ENCODE assay signal across 9 cellular contexts in genomic region chr7:128166603-128167315, GRCh38.
DNase-seq lines count a peak whose midpoint lies in the region; ATAC-seq and TF ChIP-seq lines count a peak whose summit lies in the region.
"Had no signal": no experiment of that assay in that cellular context is flagged by ENCODE, and none has a peak within 500 bp of the region (broad histone marks: within the 10 kb centered on the region; RNA-seq: fewer than 3 reads in every experiment).

No MANE protein-coding gene starts in this region.

- H3K9me3 Mint-ChIP-seq in endodermal cell = no peaks in the 10 kb centered on the region

- H3K36me3 ChIP-seq in PC-3 (ENCODE audit: low read depth, low read length) (no peaks in the 10 kb centered on the region), endodermal cell (ENCODE audit: control insufficient read depth, insufficient read depth, low read length) (no peaks in the 10 kb centered on the region), neural cell (ENCODE audit: insufficient read depth, low read length) (no peaks in the 10 kb centered on the region), Karpas-422 (ENCODE audit: insufficient read depth, low read length) (no peaks in the 10 kb centered on the region)

- peak overlapping the region; percentile 62 for H3K4me3 ChIP-seq in PC-3 (ENCODE audit: low read length)
- H3K4me3 ChIP-seq in endodermal cell (ENCODE audit: low read length) = peak overlapping the region; percentile 71
- peak overlapping the region; percentile 94 for H3K4me3 ChIP-seq in neural cell (ENCODE audit: low read length)
- H3K4me3 ChIP-seq in Karpas-422 (ENCODE audit: low read length) = no peak overlapping the region

- intact Hi-C loops in PC-3 (cut with micrococcal nuclease) = no loop called here

- POLR2A ChIA-PET in PC-3 (lab: Charles Lee; ENCODE audit: unreplicated experiment) = no interaction called here

- no peak overlapping the region for H3K27ac ChIP-seq in PC-3 (ENCODE audit: low read length)
- no peak overlapping the region for H3K27ac ChIP-seq in endodermal cell (ENCODE audit: low read depth, low read length)
- peak overlapping the region; percentile 84 for H3K27ac ChIP-seq in neural cell (ENCODE audit: low read length)
- no peak overlapping the region for H3K27ac ChIP-seq in Karpas-422 (ENCODE audit: low read length)

- TF ChIP-seq CTCF in PC-3 (conservative IDR thresholded peaks at IDR 0.05; ENCODE audit: low read depth, low read length) (no peak), endodermal cell (conservative IDR thresholded peaks at IDR 0.05) (no peak), neural cell (IDR thresholded peaks at IDR 0.05; ENCODE audit: poor library complexity, severe bottlenecking) (no peak)

- H3K4me1 ChIP-seq in PC-3 (ENCODE audit: insufficient read depth, low read length) = peaks cover 25% of the 10 kb centered on the region
- H3K4me1 ChIP-seq in endodermal cell (ENCODE audit: control insufficient read depth, insufficient read depth, low read length) = no peaks in the 10 kb centered on the region
- H3K4me1 ChIP-seq in Karpas-422 (ENCODE audit: low read length) = peaks cover 18% of the 10 kb centered on the region; the same call in 1 of the 2 replicates

- DNase-seq in NCI-H2196 (lab: John Stamatoyannopoulos, UW; ENCODE audit: unreplicated experiment) (peak; percentile 10), NCI-H2196 treated with DMSO at 0.1 percent for 48 hours (lab: John Stamatoyannopoulos, UW; ENCODE audit: unreplicated experiment) (no peak), PC-3 (no peak), endodermal cell (peak; percentile 81), Karpas-422 (no peak), NCI-H510A (lab: John Stamatoyannopoulos, UW) (no peak), dedifferentiated amniotic fluid mesenchymal stem cell (ENCODE audit: extremely low spot score) (no peak)
- DNase-seq: CD4-positive, CD25-positive, alpha-beta regulatory T cell had no signal

- peaks cover 19% of the 10 kb centered on the region for H3K27me3 ChIP-seq in PC-3 (ENCODE audit: low read length)
- H3K27me3 ChIP-seq in endodermal cell (ENCODE audit: control insufficient read depth, insufficient read depth, low read length, poor library complexity, severe bottlenecking) = peaks cover 100% of the 10 kb centered on the region
- H3K27me3 ChIP-seq in neural cell (ENCODE audit: insufficient read depth, low read depth, low read length) = peaks cover 75% of the 10 kb centered on the region
- no peaks in the 10 kb centered on the region for H3K27me3 ChIP-seq in Karpas-422 (ENCODE audit: low read length)

- H2AFZ ChIP-seq in PC-3 (ENCODE audit: low read length) (peak overlapping the region; percentile 23; the same call in 1 of the 2 replicates), neural cell (ENCODE audit: low read depth, low read length) (peak overlapping the region; percentile 94), Karpas-422 (ENCODE audit: low read length) (no peak overlapping the region)

- TF ChIP-seq EP300 in neural cell (conservative IDR thresholded peaks at IDR 0.05; ENCODE audit: poor library complexity, severe bottlenecking) = no peak

- H4K20me1 ChIP-seq in PC-3 (ENCODE audit: low read length) (no peaks in the 10 kb centered on the region), neural cell (ENCODE audit: insufficient read depth) (no peaks in the 10 kb centered on the region), Karpas-422 (ENCODE audit: insufficient read depth, low read depth, low read length) (peaks cover 10% of the 10 kb centered on the region; the same call in 1 of the 2 replicates)

- WGBS in endodermal cell (ENCODE audit: insufficient coverage in 1 of 2, insufficient read length in 1 of 2), 2 experiments = 0 to 1% methylated on average over 4 to 63 of the region's 63 CpGs

- CTCF ChIA-PET in PC-3 (lab: Charles Lee) = no interaction called here

- no peaks in the 10 kb centered on the region for H3K36me3 Mint-ChIP-seq in endodermal cell (ENCODE audit: low read depth)
- H3K36me3 Mint-ChIP-seq: CD4-positive, CD25-positive, alpha-beta regulatory T cell had no signal

- peak overlapping the region; percentile 53 for H3K4me3 Mint-ChIP-seq in endodermal cell

- H3K27me3 Mint-ChIP-seq in endodermal cell (ENCODE audit: insufficient read depth) = peaks cover 96% of the 10 kb centered on the region

- no peak for ATAC-seq in PC-3

- no TSS peak for BruUV-seq in PC-3 (replicated peaks; lab: Mats Ljungman, UMichigan)

- no peak overlapping the region for H3K9ac ChIP-seq in PC-3 (ENCODE audit: low read length)
- H3K9ac ChIP-seq in endodermal cell (ENCODE audit: extremely low read depth, low read length, poor library complexity, severe bottlenecking) = no peak overlapping the region
- H3K9ac ChIP-seq in neural cell (ENCODE audit: low read length) = peak overlapping the region; percentile 94
- H3K9ac ChIP-seq in Karpas-422 (ENCODE audit: low read length) = no peak overlapping the region

- H3K4me1 Mint-ChIP-seq in endodermal cell = peaks cover 7% of the 10 kb centered on the region

- H3K27ac Mint-ChIP-seq in endodermal cell = no peak overlapping the region
- H3K27ac Mint-ChIP-seq: CD4-positive, CD25-positive, alpha-beta regulatory T cell had no signal

- H3K79me2 ChIP-seq in PC-3 (ENCODE audit: low read length) (no peaks in the 10 kb centered on the region), neural cell (replicated peaks; ENCODE audit: insufficient read depth, low read length) (no peaks in the 10 kb centered on the region), Karpas-422 (ENCODE audit: low read length) (no peaks in the 10 kb centered on the region)

- H3K4me2 ChIP-seq in PC-3 (ENCODE audit: low read length) (peak overlapping the region; percentile 82), neural cell (ENCODE audit: low read length) (peak overlapping the region; percentile 69), Karpas-422 (ENCODE audit: low read depth, low read length, poor library complexity, severe bottlenecking) (no peak overlapping the region)

- TF ChIP-seq RAD21 in neural cell (conservative IDR thresholded peaks at IDR 0.05) = no peak

- H3F3A ChIP-seq in PC-3 (ENCODE audit: low read length, unreplicated experiment) (no peaks in the 10 kb centered on the region), neural cell (ENCODE audit: insufficient read depth, low read length, poor library complexity, severe bottlenecking) (no peaks in the 10 kb centered on the region)

- H3K9me3 ChIP-seq in PC-3 (ENCODE audit: low read length) = no peaks in the 10 kb centered on the region
- H3K9me3 ChIP-seq in endodermal cell (ENCODE audit: control insufficient read depth, low read length) = no peaks in the 10 kb centered on the region
- no peaks in the 10 kb centered on the region for H3K9me3 ChIP-seq in neural cell (ENCODE audit: low read length)
- no peaks in the 10 kb centered on the region for H3K9me3 ChIP-seq in Karpas-422 (ENCODE audit: low read length)

- H3K9me2 ChIP-seq in PC-3 (replicated peaks; ENCODE audit: low read length) = no peaks in the 10 kb centered on the region
- no peaks in the 10 kb centered on the region for H3K9me2 ChIP-seq in neural cell (ENCODE audit: insufficient read depth, low read length)
- no peaks in the 10 kb centered on the region for H3K9me2 ChIP-seq in Karpas-422 (replicated peaks; ENCODE audit: insufficient read depth, low read length)

TF ChIP-seq in neural cell, 6 proteins besides CTCF, POLR2A, EP300 and RAD21:
- TF ChIP-seq POLR2AphosphoS5 (IDR thresholded peaks at IDR 0.05) (peak; percentile 76), EZH2 (IDR thresholded peaks at IDR 0.05; ENCODE audit: borderline replicate concordance, insufficient read depth, low read length, poor library complexity, severe bottlenecking) (no peak)
TF ChIP-seq in neural cell: peak in this region for 1.

Comparison
In these comparisons a context has a peak if more than half of its experiments do, and no peak if none do; other contexts are left out.
1. DNase-seq: peak in NCI-H2196 (single experiment) and endodermal cell (single experiment); none in NCI-H2196 treated with DMSO at 0.1 percent for 48 hours (single experiment), PC-3 (single experiment), Karpas-422 (single experiment), NCI-H510A (single experiment) and dedifferentiated amniotic fluid mesenchymal stem cell (single experiment).